Comparison of ENCODE assay signal across 8 cellular contexts in the genomic region with DNA sequence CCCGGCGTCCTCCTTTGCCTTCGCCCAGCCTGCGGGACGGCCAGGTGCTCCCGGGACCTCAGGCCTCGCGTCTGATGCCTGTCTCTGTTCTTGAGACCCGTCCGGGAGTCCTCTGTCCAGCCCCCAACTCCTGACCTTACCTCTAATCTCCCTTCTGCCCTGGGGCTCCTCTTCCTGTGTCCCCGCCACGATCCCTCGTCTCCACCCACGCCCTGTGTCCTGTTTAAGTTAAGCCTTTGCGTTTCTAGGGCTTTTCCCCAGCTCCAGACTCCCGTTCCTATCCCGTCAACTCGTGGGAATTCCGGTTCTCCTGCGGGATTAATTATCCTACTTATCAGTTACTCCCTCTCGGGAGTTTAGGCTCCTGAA. TPM values are rescaled to one million over a fixed set of nuclear protein-coding genes. Genes with fewer than 3 reads are reported as not detected.
DNase-seq lines count a peak whose midpoint lies in the region; ATAC-seq and TF ChIP-seq lines count a peak whose summit lies in the region.

No MANE protein-coding gene starts in this region.

- DNase-seq in activated CD4-positive, alpha-beta T cell treated with anti-CD3 and anti-CD28 coated beads for 36 hours = no peak
- DNase-seq in activated CD4-positive, alpha-beta T cell treated with anti-CD3 and anti-CD28 coated beads, Interleukin-2, amount 50 U/mL, for 4 hours = no peak
- DNase-seq in activated T-cell treated with anti-CD3 and anti-CD28 coated beads, Interleukin-2, amount 50 U/mL, for 4 hours = no peak
- DNase-seq in suprapubic skin (ENCODE audit: low spot score in 2 of 2) (no peak), COLO829 (ENCODE audit: low spot score) (no peak), NCI-H146 treated with DMSO at 0.1 percent for 48 hours (lab: John Stamatoyannopoulos, UW; ENCODE audit: unreplicated experiment) (no peak)

- peak overlapping the region; percentile 96 for H3K27ac Mint-ChIP-seq in activated CD4-positive, alpha-beta T cell treated with anti-CD3 and anti-CD28 coated beads for 36 hours

- H3K9me3 ChIP-seq in iPS-15b (ENCODE audit: control insufficient read depth, insufficient read depth, low read length) (no peaks in the 10 kb centered on the region), suprapubic skin (no peaks in the 10 kb centered on the region)

- CTCF ChIA-PET in activated CD4-positive, alpha-beta T cell treated with anti-CD3 and anti-CD28 coated beads for 36 hours (lab: Charles Lee) = no interaction called here

- H3K27ac ChIP-seq in suprapubic skin = peak overlapping the region; percentile 98

- peak overlapping the region; percentile 87 for H3K9ac ChIP-seq in iPS-15b (ENCODE audit: low read depth, low read length)

- POLR2A ChIA-PET in activated CD4-positive, alpha-beta T cell treated with anti-CD3 and anti-CD28 coated beads for 36 hours (lab: Charles Lee) = interaction anchor here (1.4 to 2.1 kb wide), 2 partner anchors 10 to 12 kb away, joined by 7 to 14 read pairs; no protein-coding TSS in a partner anchor

- no peak for TF ChIP-seq EP300 in suprapubic skin (IDR thresholded peaks at IDR 0.05)

- under 1% methylated on average over 21 of the region's 21 CpGs for WGBS in suprapubic skin

- peaks cover 54% of the 10 kb centered on the region for H3K36me3 Mint-ChIP-seq in activated CD4-positive, alpha-beta T cell treated with anti-CD3 and anti-CD28 coated beads for 36 hours (ENCODE audit: low read depth)
- H3K36me3 Mint-ChIP-seq in activated T-cell treated with anti-CD3 and anti-CD28 coated beads, Interleukin-2, amount 50 U/mL, for 4 hours (ENCODE audit: insufficient read depth) = peaks cover 23% of the 10 kb centered on the region

- no peaks in the 10 kb centered on the region for H3K27me3 Mint-ChIP-seq in activated CD4-positive, alpha-beta T cell treated with anti-CD3 and anti-CD28 coated beads for 36 hours
- no peaks in the 10 kb centered on the region for H3K27me3 Mint-ChIP-seq in activated T-cell treated with anti-CD3 and anti-CD28 coated beads, Interleukin-2, amount 50 U/mL, for 4 hours (ENCODE audit: low read depth)

- H3K4me1 ChIP-seq in iPS-15b (ENCODE audit: control insufficient read depth, insufficient read depth, low read length) (no peaks in the 10 kb centered on the region), suprapubic skin (peaks cover 47% of the 10 kb centered on the region)

- H3K4me3 Mint-ChIP-seq in activated CD4-positive, alpha-beta T cell treated with anti-CD3 and anti-CD28 coated beads for 36 hours = peak overlapping the region; percentile 98
- H3K4me3 Mint-ChIP-seq in activated T-cell treated with anti-CD3 and anti-CD28 coated beads, Interleukin-2, amount 50 U/mL, for 4 hours = peak overlapping the region; percentile 100

- H3K36me3 ChIP-seq in iPS-15b (ENCODE audit: control insufficient read depth, insufficient read depth, low read length) (peaks cover 31% of the 10 kb centered on the region), suprapubic skin (peaks cover 47% of the 10 kb centered on the region)

- peaks cover 36% of the 10 kb centered on the region for H3K4me1 Mint-ChIP-seq in activated CD4-positive, alpha-beta T cell treated with anti-CD3 and anti-CD28 coated beads for 36 hours
- H3K4me1 Mint-ChIP-seq in activated T-cell treated with anti-CD3 and anti-CD28 coated beads, Interleukin-2, amount 50 U/mL, for 4 hours (ENCODE audit: low read depth) = peaks cover 43% of the 10 kb centered on the region

- intact Hi-C loops in activated CD4-positive, alpha-beta T cell treated with anti-CD3 and anti-CD28 coated beads for 36 hours (cut with DNase I, micrococcal nuclease) = loop anchor here (1.0 to 5.0 kb wide), 13 partner anchors 14 to 1863 kb away; partner anchors contain the start of genes CNOT3 (in 2 of the 2), ISOC2 (in 1 of the 2), KMT5C (in 1 of the 2) and LENG9 (in 1 of the 2)

- peak overlapping the region; percentile 97 for H3K4me3 ChIP-seq in iPS-15b (ENCODE audit: low read depth, low read length)
- peak overlapping the region; percentile 78 for H3K4me3 ChIP-seq in suprapubic skin

- no peak for TF ChIP-seq CTCF in suprapubic skin (IDR thresholded peaks at IDR 0.05)

- H3K9me3 Mint-ChIP-seq in activated CD4-positive, alpha-beta T cell treated with anti-CD3 and anti-CD28 coated beads for 36 hours (ENCODE audit: low read depth) = no peaks in the 10 kb centered on the region
- no peaks in the 10 kb centered on the region for H3K9me3 Mint-ChIP-seq in activated T-cell treated with anti-CD3 and anti-CD28 coated beads, Interleukin-2, amount 50 U/mL, for 4 hours

- H3K27me3 ChIP-seq in iPS-15b (ENCODE audit: control insufficient read depth, insufficient read depth, low read length) (no peaks in the 10 kb centered on the region), suprapubic skin (no peaks in the 10 kb centered on the region)

- TF ChIP-seq POLR2A in suprapubic skin (IDR thresholded peaks at IDR 0.05) = no peak

- ATAC-seq in activated CD4-positive, alpha-beta T cell treated with anti-CD3 and anti-CD28 coated beads for 36 hours = no peak
- ATAC-seq in activated T-cell treated with anti-CD3 and anti-CD28 coated beads, Interleukin-2, amount 50 U/mL, for 4 hours = peak; percentile 0 to 1
- ATAC-seq in HG02642 (IDR thresholded peaks at IDR 0.05; ENCODE audit: poor library complexity, unreplicated experiment) = no peak

RNA-seq across cellular contexts. Expression of gene LENG8, which starts 0.7 kb away (rescaled TPM):
- total RNA-seq in activated CD4-positive, alpha-beta T cell treated with anti-CD3 and anti-CD28 coated beads for 36 hours = 100 to 1,000 TPM; 156 to 221 TPM
- total RNA-seq in activated T-cell treated with anti-CD3 and anti-CD28 coated beads, Interleukin-2, amount 50 U/mL, for 4 hours = 100 to 1,000 TPM; 138 to 157 (median 145) TPM
- total RNA-seq in suprapubic skin = 100 to 1,000 TPM in 2 of 4 donors, 10 to 100 TPM in 2; 80.4 to 410 (median 124) TPM

RNA-seq across cellular contexts. Expression of gene LENG9, which starts 13.9 kb away (rescaled TPM):
- total RNA-seq in activated CD4-positive, alpha-beta T cell treated with anti-CD3 and anti-CD28 coated beads for 36 hours = 1 to 10 TPM; 5.0 to 5.1 TPM
- 1 to 10 TPM; 4.8 to 5.4 (median 5.2) TPM for total RNA-seq in activated T-cell treated with anti-CD3 and anti-CD28 coated beads, Interleukin-2, amount 50 U/mL, for 4 hours
- 1 to 10 TPM; 3.1 to 7.9 (median 4.1) TPM for total RNA-seq in suprapubic skin

RNA-seq across cellular contexts. Expression of gene CDC42EP5, which starts 23.4 kb away (rescaled TPM):
- total RNA-seq in activated CD4-positive, alpha-beta T cell treated with anti-CD3 and anti-CD28 coated beads for 36 hours = under 1 TPM in 1 of 2 experiments, not detected in 1; 0.55 TPM
- total RNA-seq in activated T-cell treated with anti-CD3 and anti-CD28 coated beads, Interleukin-2, amount 50 U/mL, for 4 hours = under 1 TPM in 1 of 3 donors, not detected in 2; 0.30 TPM
- 1 to 10 TPM; 4.2 to 9.4 (median 5.5) TPM for total RNA-seq in suprapubic skin

RNA-seq across cellular contexts. Expression of gene TTYH1, which starts 34.4 kb away (rescaled TPM):
- total RNA-seq in activated CD4-positive, alpha-beta T cell treated with anti-CD3 and anti-CD28 coated beads for 36 hours = under 1 TPM; 0.19 to 0.59 TPM
- under 1 TPM in 1 of 3 donors, not detected in 2; 0.46 TPM for total RNA-seq in activated T-cell treated with anti-CD3 and anti-CD28 coated beads, Interleukin-2, amount 50 U/mL, for 4 hours
- 10 to 100 TPM; 11.2 to 20.4 (median 12.5) TPM for total RNA-seq in suprapubic skin

RNA-seq across cellular contexts. Expression of gene LAIR2, which starts 52.9 kb away (rescaled TPM):
- total RNA-seq in activated CD4-positive, alpha-beta T cell treated with anti-CD3 and anti-CD28 coated beads for 36 hours = 1 to 10 TPM; 3.7 to 5.1 TPM
- total RNA-seq in activated T-cell treated with anti-CD3 and anti-CD28 coated beads, Interleukin-2, amount 50 U/mL, for 4 hours = under 1 TPM; 0.35 to 0.76 (median 0.58) TPM
- not detected for total RNA-seq in suprapubic skin

Comparison
In these comparisons a context has a peak if more than half of its experiments do, and no peak if none do; other contexts are left out.
1. ATAC-seq: peak in activated T-cell treated with anti-CD3 and anti-CD28 coated beads, Interleukin-2, amount 50 U/mL, for 4 hours (2 of 2); none in activated CD4-positive, alpha-beta T cell treated with anti-CD3 and anti-CD28 coated beads for 36 hours (single experiment) and HG02642 (single experiment).